In the genomic region with DNA sequence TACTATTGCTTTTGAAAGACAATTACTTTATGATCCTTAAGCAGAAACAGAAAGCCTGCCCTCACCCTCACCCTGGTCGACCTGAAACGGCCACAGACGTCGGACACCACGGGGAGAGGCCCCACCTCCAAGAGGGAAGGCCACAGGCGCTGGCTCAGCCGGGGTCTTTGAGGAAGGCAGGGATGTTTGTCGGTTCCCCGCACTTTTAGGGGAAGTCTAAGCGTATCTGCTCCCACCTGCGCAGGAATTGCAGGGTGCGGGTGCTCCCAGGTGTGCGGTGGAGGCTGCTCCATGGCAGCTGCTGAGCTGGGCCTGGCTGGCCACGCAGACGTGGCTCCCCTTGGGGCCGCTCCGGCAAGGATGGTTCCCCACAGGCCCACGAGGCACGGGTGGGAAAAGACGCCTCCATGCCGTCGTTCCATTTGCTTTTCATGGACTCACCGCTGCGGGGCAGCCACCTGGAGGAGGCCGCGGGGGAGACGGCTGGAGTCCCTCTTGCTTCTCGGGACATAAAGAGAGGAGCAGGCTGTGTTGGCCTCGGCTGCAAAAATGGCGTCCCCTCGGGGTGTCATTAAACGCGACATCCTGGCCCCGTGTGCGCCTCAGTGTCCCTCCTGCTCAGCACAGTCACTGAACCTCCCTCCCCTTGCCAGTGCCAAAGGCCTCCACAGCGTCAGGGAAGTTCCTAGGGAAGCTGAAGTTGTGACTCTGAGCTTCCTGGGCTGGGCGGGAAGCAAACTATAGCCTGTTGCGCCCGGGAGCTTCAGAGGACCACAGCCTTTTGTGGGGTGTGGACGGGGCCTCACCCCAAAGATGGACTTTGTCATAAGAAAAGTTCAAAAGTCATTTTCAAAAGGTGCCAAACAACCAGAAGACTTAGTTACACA, we compare ENCODE assay signal across 11 cellular contexts.
A peak's percentile ranks its signal among the peaks of the same experiment; 100 is the strongest.
DNase-seq lines count a peak whose midpoint lies in the region; ATAC-seq and TF ChIP-seq lines count a peak whose summit lies in the region.
"Had no signal": no experiment of that assay in that cellular context is flagged by ENCODE, and none has a peak within 500 bp of the region (broad histone marks: within the 10 kb centered on the region; RNA-seq: fewer than 3 reads in every experiment).

No MANE protein-coding gene starts in this region.

- H3K9me3 ChIP-seq in DOHH2 (ENCODE audit: control insufficient read depth, insufficient read depth, low read length) (no peaks in the 10 kb centered on the region), Peyer's patch (no peaks in the 10 kb centered on the region), psoas muscle (no peaks in the 10 kb centered on the region), aorta (ENCODE audit: control insufficient read depth, low read length) (no peaks in the 10 kb centered on the region)

- H3K4me1 ChIP-seq in DOHH2 (ENCODE audit: control insufficient read depth, low read length) (peaks cover 75% of the 10 kb centered on the region), Peyer's patch (peaks cover 0 to 27% (median 16%) of the 10 kb centered on the region in 4 donors), psoas muscle (no peaks in the 10 kb centered on the region), aorta (ENCODE audit: control insufficient read depth in 1 of 2, insufficient read depth in 2 of 2, low read length in 2 of 2) (no peaks in the 10 kb centered on the region)

- H3K36me3 ChIP-seq in DOHH2 (ENCODE audit: control insufficient read depth, low read length) (peaks cover 72% of the 10 kb centered on the region), Peyer's patch (peaks cover 0 to 6% (median 0%) of the 10 kb centered on the region in 3 donors), psoas muscle (ENCODE audit: insufficient read depth in 1 of 2, low read depth in 1 of 2) (peaks cover 0 to 63% of the 10 kb centered on the region in 2 donors), aorta (ENCODE audit: control insufficient read depth in 1 of 2, insufficient read depth in 2 of 2, low read length in 1 of 2) (no peaks in the 10 kb centered on the region)

- peaks cover 7% of the 10 kb centered on the region for H3F3A ChIP-seq in DOHH2 (ENCODE audit: control insufficient read depth, insufficient read depth)

- 77 to 81% (median 80%) methylated on average over 40 of the region's 40 CpGs for WGBS in psoas muscle, 3 donors
- 88 to 91% methylated on average over 39 to 40 of the region's 40 CpGs for WGBS in aorta, 2 donors

- peak overlapping the region; percentile 88 for H3K4me2 ChIP-seq in DOHH2 (ENCODE audit: low read length)

- no peak for TF ChIP-seq POLR2A in Peyer's patch (IDR thresholded peaks at IDR 0.05)

- no peak for DNase-seq in Peyer's patch
- DNase-seq in left ventricle myocardium superior = no peak
- no peak for DNase-seq in psoas muscle
- no peak for DNase-seq in islet precursor cell
- no peak for DNase-seq in MV-4-11 (lab: John Stamatoyannopoulos, UW)
- DNase-seq in GF-D8 (lab: John Stamatoyannopoulos, UW) = no peak
- no peak for DNase-seq in aorta
- DNase-seq: DMS53, NCI-H2107, retina had no signal

- intact Hi-C loops in left ventricle myocardium superior (cut with micrococcal nuclease) = loop anchor here (10.0 kb wide), 1 partner anchor 54 kb away; no protein-coding TSS in a partner anchor
- intact Hi-C loops in psoas muscle (cut with DNase I) = no loop called here
- intact Hi-C loops in aorta (cut with DNase I) = loop anchor here (5.0 to 10.0 kb wide), 2 partner anchors 57 to 64 kb away; partner anchors contain the start of gene NFATC1 (in 1 of the 2)

- H4K20me1 ChIP-seq in DOHH2 (ENCODE audit: control insufficient read depth, insufficient read depth, low read depth, low read length) = no peaks in the 10 kb centered on the region

- H3K27ac ChIP-seq in DOHH2 (ENCODE audit: low read depth, low read length) = peak overlapping the region; percentile 98
- H3K27ac ChIP-seq in Peyer's patch = peak overlapping the region in 3 of 4 donors; percentile 35 to 87 (median 63)
- peak overlapping the region; percentile 76 for H3K27ac ChIP-seq in psoas muscle
- no peak overlapping the region for H3K27ac ChIP-seq in aorta (ENCODE audit: low read depth in 1 of 2, low read length in 2 of 2)

- no peaks in the 10 kb centered on the region for H3K9me2 ChIP-seq in DOHH2 (replicated peaks; ENCODE audit: control insufficient read depth, low read length)

- H3K4me3 ChIP-seq in DOHH2 (ENCODE audit: low read length) (peak overlapping the region; percentile 56), Peyer's patch (no peak overlapping the region), psoas muscle (peak overlapping the region; percentile 4), aorta (ENCODE audit: low read length in 2 of 2) (no peak overlapping the region)

- peaks cover 46% of the 10 kb centered on the region for H3K79me2 ChIP-seq in DOHH2 (ENCODE audit: control insufficient read depth, low read length)

- H3K27me3 ChIP-seq in DOHH2 (ENCODE audit: control insufficient read depth, low read length) (no peaks in the 10 kb centered on the region), Peyer's patch (no peaks in the 10 kb centered on the region), psoas muscle (ENCODE audit: insufficient read depth in 3 of 3, low read length in 2 of 3) (no peaks in the 10 kb centered on the region), aorta (ENCODE audit: control insufficient read depth in 1 of 2, insufficient read depth in 2 of 2, low read length in 1 of 2) (no peaks in the 10 kb centered on the region)

- no peak for TF ChIP-seq CTCF in DOHH2 (IDR thresholded peaks at IDR 0.05; ENCODE audit: low read depth, low read length, poor library complexity, severe bottlenecking)
- no peak for TF ChIP-seq CTCF in Peyer's patch (IDR thresholded peaks at IDR 0.05)
- no peak for TF ChIP-seq CTCF in psoas muscle (IDR thresholded peaks at IDR 0.05)

- ATAC-seq in left ventricle myocardium superior (peak; percentile 35), psoas muscle (peak in 2 of 4 donors; percentile 14 to 30), aorta (ENCODE audit: low FRiP score) (no peak)

Comparison
In these comparisons a context has a peak if more than half of its experiments do, and no peak if none do; other contexts are left out.
1. H3K27ac ChIP-seq: peak in DOHH2 (single experiment), Peyer's patch (3 of 4) and psoas muscle (single experiment); none in aorta (0 of 2).
2. H3K4me3 ChIP-seq: peak in DOHH2 (single experiment) and psoas muscle (single experiment); none in Peyer's patch (0 of 4) and aorta (0 of 2).
3. intact Hi-C loops: an anchor here in left ventricle myocardium superior (10.0 kb wide) and aorta (5.0 to 10.0 kb wide); none called in psoas muscle.